Comparison of ENCODE assay signal across 8 cellular contexts in genomic region chr21:44816761-44817505, GRCh38. TPM values are rescaled to one million over a fixed set of nuclear protein-coding genes. Genes with fewer than 3 reads are reported as not detected.
DNase-seq lines count a peak whose midpoint lies in the region; ATAC-seq and TF ChIP-seq lines count a peak whose summit lies in the region.

No MANE protein-coding gene starts in this region.

- no peak overlapping the region for H3K4me3 ChIP-seq in CD4-positive, CD25-positive, alpha-beta regulatory T cell (ENCODE audit: low read depth, low read length)
- peak overlapping the region; percentile 75 for H3K4me3 ChIP-seq in Karpas-422 (ENCODE audit: low read length)
- no peak overlapping the region for H3K4me3 ChIP-seq in WERI-Rb-1 (ENCODE audit: low read depth, low read length)

- no peaks in the 10 kb centered on the region for H3K27me3 ChIP-seq in CD4-positive, CD25-positive, alpha-beta regulatory T cell (ENCODE audit: control insufficient read depth, insufficient read depth, low read length)
- H3K27me3 ChIP-seq in Karpas-422 (ENCODE audit: low read length), result no peaks in the 10 kb centered on the region
- no peaks in the 10 kb centered on the region for H3K27me3 ChIP-seq in WERI-Rb-1 (ENCODE audit: insufficient read depth, low read depth, severe bottlenecking)

- peak overlapping the region in 1 of 3 donors; percentile 11 for H3K27ac Mint-ChIP-seq in CD4-positive, CD25-positive, alpha-beta regulatory T cell
- peak overlapping the region in 1 of 2 donors; percentile 17 for H3K27ac Mint-ChIP-seq in effector memory CD8-positive, alpha-beta T cell
- no peak overlapping the region for H3K27ac Mint-ChIP-seq in neural crest cell (ENCODE audit: unreplicated experiment)

- TF ChIP-seq CTCF in neural crest cell (conservative IDR thresholded peaks at IDR 0.05) (no peak), WERI-Rb-1 (IDR thresholded peaks at IDR 0.05; ENCODE audit: low read depth, low read length) (no peak)

- peaks cover 3% of the 10 kb centered on the region for H3K36me3 Mint-ChIP-seq in CD4-positive, CD25-positive, alpha-beta regulatory T cell
- H3K36me3 Mint-ChIP-seq in effector memory CD8-positive, alpha-beta T cell (ENCODE audit: insufficient read depth), result peaks cover 13% of the 10 kb centered on the region
- peaks cover 8% of the 10 kb centered on the region for H3K36me3 Mint-ChIP-seq in neural crest cell (ENCODE audit: low read depth)

- H3K36me3 ChIP-seq in CD4-positive, CD25-positive, alpha-beta regulatory T cell (ENCODE audit: control insufficient read depth, insufficient read depth, low read length), result peaks cover 7% of the 10 kb centered on the region
- no peaks in the 10 kb centered on the region for H3K36me3 ChIP-seq in Karpas-422 (ENCODE audit: insufficient read depth, low read length)
- H3K36me3 ChIP-seq in WERI-Rb-1, result peaks cover 17% of the 10 kb centered on the region

- ATAC-seq in CD4-positive, CD25-positive, alpha-beta regulatory T cell (ENCODE audit: low read depth in 2 of 2), result no peak
- ATAC-seq in effector memory CD8-positive, alpha-beta T cell (replicated peaks), result no peak
- no peak for ATAC-seq in HG02763 (IDR thresholded peaks at IDR 0.05; ENCODE audit: unreplicated experiment)

- H3K9me3 Mint-ChIP-seq in CD4-positive, CD25-positive, alpha-beta regulatory T cell, result peaks cover 0 to 7% (median 2%) of the 10 kb centered on the region in 7 donors
- H3K9me3 Mint-ChIP-seq in effector memory CD8-positive, alpha-beta T cell, result no peaks in the 10 kb centered on the region
- H3K9me3 Mint-ChIP-seq in neural crest cell, result peaks cover 4% of the 10 kb centered on the region

- no peak for DNase-seq in CD4-positive, CD25-positive, alpha-beta regulatory T cell
- DNase-seq in Karpas-422 (no peak), neural crest cell (ENCODE audit: low read depth, low spot score) (no peak), WERI-Rb-1 (no peak), NCI-H748 treated with DMSO at 0.1 percent for 48 hours (lab: John Stamatoyannopoulos, UW) (no peak), NCI-H2171 (lab: John Stamatoyannopoulos, UW) (no peak)
- DNase-seq in effector memory CD8-positive, alpha-beta T cell, result no peak

- no peaks in the 10 kb centered on the region for H3K9me2 ChIP-seq in Karpas-422 (replicated peaks; ENCODE audit: insufficient read depth, low read length)

- H3K9ac ChIP-seq in Karpas-422 (ENCODE audit: low read length), result peak overlapping the region; percentile 59

- H3K4me1 Mint-ChIP-seq in CD4-positive, CD25-positive, alpha-beta regulatory T cell, result peaks cover 0 to 21% (median 10%) of the 10 kb centered on the region in 4 donors
- peaks cover 12% of the 10 kb centered on the region in 2 donors for H3K4me1 Mint-ChIP-seq in effector memory CD8-positive, alpha-beta T cell (ENCODE audit: low read depth in 2 of 2)
- H3K4me1 Mint-ChIP-seq in neural crest cell, result peaks cover 9% of the 10 kb centered on the region

- peak overlapping the region; percentile 73 to 84 (median 80) for H3K4me3 Mint-ChIP-seq in CD4-positive, CD25-positive, alpha-beta regulatory T cell
- peak overlapping the region; percentile 77 to 84 for H3K4me3 Mint-ChIP-seq in effector memory CD8-positive, alpha-beta T cell
- H3K4me3 Mint-ChIP-seq in neural crest cell, result peak overlapping the region; percentile 91

- peaks cover 55% of the 10 kb centered on the region for H3K79me2 ChIP-seq in Karpas-422 (ENCODE audit: low read length)

- H2AFZ ChIP-seq in Karpas-422 (ENCODE audit: low read length), result no peak overlapping the region

- H3K27me3 Mint-ChIP-seq in CD4-positive, CD25-positive, alpha-beta regulatory T cell, result no peaks in the 10 kb centered on the region
- H3K27me3 Mint-ChIP-seq in effector memory CD8-positive, alpha-beta T cell, result no peaks in the 10 kb centered on the region
- H3K27me3 Mint-ChIP-seq in neural crest cell (ENCODE audit: low read depth), result no peaks in the 10 kb centered on the region

- H3K4me2 ChIP-seq in Karpas-422 (ENCODE audit: low read depth, low read length, poor library complexity, severe bottlenecking), result peak overlapping the region; percentile 78

- peaks cover 2 to 5% of the 10 kb centered on the region in 2 experiments for H3K9me3 ChIP-seq in CD4-positive, CD25-positive, alpha-beta regulatory T cell (ENCODE audit: control insufficient read depth in 2 of 2, low read length in 2 of 2)
- H3K9me3 ChIP-seq in Karpas-422 (ENCODE audit: low read length) (no peaks in the 10 kb centered on the region), WERI-Rb-1 (ENCODE audit: severe bottlenecking) (peaks cover 34% of the 10 kb centered on the region)

- H4K20me1 ChIP-seq in Karpas-422 (ENCODE audit: insufficient read depth, low read depth, low read length), result peaks cover 33% of the 10 kb centered on the region

- H3K27ac ChIP-seq in CD4-positive, CD25-positive, alpha-beta regulatory T cell (ENCODE audit: insufficient read depth, low read length, poor library complexity, severe bottlenecking), result peak overlapping the region; percentile 81
- H3K27ac ChIP-seq in Karpas-422 (ENCODE audit: low read length) (no peak overlapping the region), WERI-Rb-1 (no peak overlapping the region)

- H3K4me1 ChIP-seq in CD4-positive, CD25-positive, alpha-beta regulatory T cell (ENCODE audit: control insufficient read depth, insufficient read depth, low read length, poor library complexity, severe bottlenecking), result peaks cover 18% of the 10 kb centered on the region
- H3K4me1 ChIP-seq in Karpas-422 (ENCODE audit: low read length), result peaks cover 25% of the 10 kb centered on the region

RNA-seq across cellular contexts. Expression of gene SUMO3, which starts 0.9 kb away (rescaled TPM):
- total RNA-seq in CD4-positive, CD25-positive, alpha-beta regulatory T cell, result 65.8 TPM
- polyA plus RNA-seq in CD4-positive, CD25-positive, alpha-beta regulatory T cell, result 10 to 100 TPM; 76.3 to 88.9 (median 80.2) TPM
- total RNA-seq in Karpas-422 (2014; rRNA removed; shearing (Covaris generic); ENCODE audit: low replicate concordance), result 70.3 and 80.3 TPM in 2 replicates
- 92.1 and 97.7 TPM in 2 replicates for total RNA-seq in neural crest cell

RNA-seq across cellular contexts. Expression of gene UBE2G2, which starts 15.3 kb away (rescaled TPM):
- 109 TPM for total RNA-seq in CD4-positive, CD25-positive, alpha-beta regulatory T cell
- 10 to 100 TPM; 42.8 to 50.9 (median 49.0) TPM for polyA plus RNA-seq in CD4-positive, CD25-positive, alpha-beta regulatory T cell
- 126 and 148 TPM in 2 replicates for total RNA-seq in Karpas-422 (2014; rRNA removed; shearing (Covaris generic); ENCODE audit: low replicate concordance)
- 108 and 111 TPM in 2 replicates for total RNA-seq in neural crest cell

RNA-seq across cellular contexts. Expression of gene PTTG1IP, which starts 56.6 kb away (rescaled TPM):
- 98.3 TPM for total RNA-seq in CD4-positive, CD25-positive, alpha-beta regulatory T cell
- 100 to 1,000 TPM in 1 of 4 donors, 10 to 100 TPM in 3; 78.5 to 100 (median 95.1) TPM for polyA plus RNA-seq in CD4-positive, CD25-positive, alpha-beta regulatory T cell
- total RNA-seq in Karpas-422 (2014; rRNA removed; shearing (Covaris generic); ENCODE audit: low replicate concordance), result 37.8 and 44.7 TPM in 2 replicates
- 164 and 169 TPM in 2 replicates for total RNA-seq in neural crest cell
